In the genomic region with DNA sequence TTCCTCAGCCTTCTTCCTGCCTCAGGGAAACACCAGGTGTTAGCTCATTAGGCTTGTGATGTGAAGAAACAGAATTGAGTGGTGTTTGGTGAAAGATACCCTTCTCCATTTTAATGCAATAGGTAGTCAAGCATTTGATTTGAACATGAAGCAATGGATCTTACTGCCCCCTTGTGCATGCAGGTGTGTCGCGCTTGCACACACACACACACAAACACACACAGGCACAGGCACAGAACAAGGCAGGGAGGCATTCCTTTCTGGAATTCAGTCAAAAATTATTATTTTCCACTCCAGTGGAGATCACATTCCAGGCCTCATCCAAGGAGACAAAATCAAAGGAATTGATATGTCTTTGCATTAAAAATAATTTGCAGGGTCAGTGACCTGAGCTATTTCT, we compare ENCODE assay signal across 18 cellular contexts.
DNase-seq lines count a peak whose midpoint lies in the region; TF ChIP-seq lines count a peak whose summit lies in the region.
"Had no signal": no experiment of that assay in that cellular context is flagged by ENCODE, and none has a peak within 500 bp of the region (broad histone marks: within the 10 kb centered on the region; RNA-seq: fewer than 3 reads in every experiment).

No MANE protein-coding gene starts in this region.

- H2BK120ac ChIP-seq in mesendoderm (ENCODE audit: low read depth, low read length) = no peak overlapping the region

- H3K36me3 Mint-ChIP-seq in glutamatergic neuron (ENCODE audit: unreplicated experiment) = no peaks in the 10 kb centered on the region
- H3K36me3 Mint-ChIP-seq: CD4-positive, CD25-positive, alpha-beta regulatory T cell; natural killer cell treated with Interleukin-12 subunit alpha and Interleukin-12 subunit beta and Interleukin-15 and Interleukin-18, amount 100 ng/mL, for 72 hours had no signal

- H3K79me1 ChIP-seq in mesendoderm (ENCODE audit: low read length) = no peaks in the 10 kb centered on the region

- no peak overlapping the region for H4K5ac ChIP-seq in mesendoderm (ENCODE audit: low read length)

- H4K20me1 ChIP-seq in MM.1S (ENCODE audit: insufficient read depth, low read length) = no peaks in the 10 kb centered on the region

- no peaks in the 10 kb centered on the region for H3K9me3 ChIP-seq in MM.1S (replicated peaks; ENCODE audit: insufficient read depth, low read length)
- H3K9me3 ChIP-seq: lower lobe of right lung had no signal

- H3K27ac ChIP-seq in MM.1S (ENCODE audit: low read length) (no peak overlapping the region), brain microvascular endothelial cell (no peak overlapping the region), mesendoderm (ENCODE audit: low read depth, low read length) (no peak overlapping the region)
- H3K27ac ChIP-seq: epithelial cell of prostate, lower lobe of right lung, sigmoid colon, tibial artery had no signal

- in situ Hi-C loops in brain microvascular endothelial cell (cut with HindIII; ENCODE audit: low pct_ligation_motif_present, low sequenced_read_pairs) = no loop called here

- DNase-seq in GM06990 (ENCODE audit: extremely low read depth, insufficient read length) = no peak
- no peak for DNase-seq in MM.1S
- DNase-seq in brain microvascular endothelial cell = no peak
- peak; percentile 28 for DNase-seq in mesendoderm
- no peak for DNase-seq in activated CD4-positive, alpha-beta T cell treated with anti-CD3 and anti-CD28 coated beads for 1 hour
- no peak for DNase-seq in hypothalamus (lab: John Stamatoyannopoulos, UW)
- no peak for DNase-seq in glutamatergic neuron
- DNase-seq: activated CD4-positive, alpha-beta T cell treated with anti-CD3 and anti-CD28 coated beads, Interleukin-2, amount 10 ng/mL, durations not matched to agents 24 days and 14 days; activated T-cell treated with anti-CD3 and anti-CD28 coated beads, Interleukin-2, amount 50 U/mL, for 4 hours; CD4-positive, CD25-positive, alpha-beta regulatory T cell; lower lobe of right lung; NCI-H446; sigmoid colon; stimulated activated CD4-positive, alpha-beta T cell treated with anti-CD3 and anti-CD28 coated beads, Interleukin-4, amount 100 ng/mL, for 1 hour; tibial artery had no signal

- H3K23ac ChIP-seq in mesendoderm (ENCODE audit: low read length) = no peak overlapping the region

- no peaks in the 10 kb centered on the region for H3K36me3 ChIP-seq in GM06990 (ENCODE audit: control insufficient read depth, insufficient read depth, low read length)
- no peaks in the 10 kb centered on the region for H3K36me3 ChIP-seq in MM.1S (replicated peaks; ENCODE audit: insufficient read depth, low read length)
- H3K36me3 ChIP-seq in brain microvascular endothelial cell (replicated peaks) = no peaks in the 10 kb centered on the region
- no peaks in the 10 kb centered on the region for H3K36me3 ChIP-seq in mesendoderm (ENCODE audit: control insufficient read depth, insufficient read depth, low read length)
- H3K36me3 ChIP-seq: lower lobe of right lung, sigmoid colon, tibial artery had no signal

- H2BK5ac ChIP-seq in mesendoderm (ENCODE audit: low read length) = no peak overlapping the region

- no peaks in the 10 kb centered on the region for H3K9me3 Mint-ChIP-seq in glutamatergic neuron (ENCODE audit: unreplicated experiment)
- H3K9me3 Mint-ChIP-seq: activated CD4-positive, alpha-beta T cell treated with anti-CD3 and anti-CD28 coated beads, Interleukin-2, amount 10 ng/mL, durations not matched to agents 24 days and 14 days; natural killer cell treated with Interleukin-12 subunit alpha and Interleukin-12 subunit beta and Interleukin-15 and Interleukin-18, amount 100 ng/mL, for 72 hours; T-helper 2 cell treated with Interferon-gamma antibody and Interleukin-4, amounts not matched to agents 5 μg/mL and 100 μg/mL, for 36 hours had no signal

- H3K4me1 Mint-ChIP-seq in glutamatergic neuron (ENCODE audit: low read depth, unreplicated experiment) = peaks cover 2% of the 10 kb centered on the region
- H3K4me1 Mint-ChIP-seq: activated CD4-positive, alpha-beta T cell treated with anti-CD3 and anti-CD28 coated beads, Interleukin-2, amount 10 ng/mL, durations not matched to agents 24 days and 14 days; CD4-positive, CD25-positive, alpha-beta regulatory T cell had no signal

- H2AFZ ChIP-seq in MM.1S (ENCODE audit: low read length) = no peak overlapping the region

- H2BK15ac ChIP-seq in mesendoderm (replicated peaks; ENCODE audit: low read depth) = no peak overlapping the region

- H3K4ac ChIP-seq in mesendoderm (ENCODE audit: low read depth, low read length) = no peak overlapping the region

- H4K8ac ChIP-seq in mesendoderm (ENCODE audit: low read depth, low read length) = no peak overlapping the region

- no CpG with 5 or more reads among the region's 2 CpGs for WGBS in mesendoderm (ENCODE audit: extremely low coverage, insufficient coverage, low lambda C conversion rate)

- H3K4me2 ChIP-seq in MM.1S (ENCODE audit: low read depth, low read length) (no peak overlapping the region), mesendoderm (ENCODE audit: low read length) (no peak overlapping the region)

- H3K4me1 ChIP-seq in MM.1S (ENCODE audit: low read length) (no peaks in the 10 kb centered on the region), mesendoderm (ENCODE audit: control insufficient read depth, low read depth, low read length) (no peaks in the 10 kb centered on the region)
- H3K4me1 ChIP-seq: lower lobe of right lung, sigmoid colon had no signal

- H3K27me3 ChIP-seq in GM06990 (replicated peaks; ENCODE audit: control insufficient read depth, insufficient read depth, low read length) (no peaks in the 10 kb centered on the region), MM.1S (replicated peaks; ENCODE audit: insufficient read depth, low read length) (no peaks in the 10 kb centered on the region), brain microvascular endothelial cell (replicated peaks) (no peaks in the 10 kb centered on the region), mesendoderm (ENCODE audit: insufficient read depth, low read length, poor library complexity) (no peaks in the 10 kb centered on the region)
- H3K27me3 ChIP-seq: sigmoid colon, tibial artery had no signal

- peaks cover 1% of the 10 kb centered on the region for H3K27me3 Mint-ChIP-seq in glutamatergic neuron (ENCODE audit: unreplicated experiment)
- H3K27me3 Mint-ChIP-seq: activated CD4-positive, alpha-beta T cell treated with anti-CD3 and anti-CD28 coated beads, Interleukin-2, amount 10 ng/mL, durations not matched to agents 24 days and 14 days; CD4-positive, CD25-positive, alpha-beta regulatory T cell; natural killer cell treated with Interleukin-12 subunit alpha and Interleukin-12 subunit beta and Interleukin-15 and Interleukin-18, amount 100 ng/mL, for 72 hours had no signal

- H2AK5ac ChIP-seq in mesendoderm (ENCODE audit: low read length) = no peak overlapping the region

- no peaks in the 10 kb centered on the region for H3K79me2 ChIP-seq in MM.1S (ENCODE audit: low read length)
- H3K79me2 ChIP-seq in mesendoderm (ENCODE audit: control insufficient read depth, insufficient read depth, low read length) = no peaks in the 10 kb centered on the region

- H3K27ac Mint-ChIP-seq in glutamatergic neuron (ENCODE audit: unreplicated experiment) = no peak overlapping the region
- H3K27ac Mint-ChIP-seq: activated CD4-positive, alpha-beta T cell treated with anti-CD3 and anti-CD28 coated beads, Interleukin-2, amount 10 ng/mL, durations not matched to agents 24 days and 14 days; CD4-positive, CD25-positive, alpha-beta regulatory T cell; natural killer cell treated with Interleukin-12 subunit alpha and Interleukin-12 subunit beta and Interleukin-15 and Interleukin-18, amount 100 ng/mL, for 72 hours; T-helper 2 cell treated with Interferon-gamma antibody and Interleukin-4, amounts not matched to agents 5 μg/mL and 100 μg/mL, for 36 hours had no signal

- H3K4me3 ChIP-seq in GM06990 (replicated peaks; ENCODE audit: low read depth, low read length) (no peak overlapping the region), MM.1S (ENCODE audit: low read length) (no peak overlapping the region), brain microvascular endothelial cell (ENCODE audit: low read depth, low read length) (no peak overlapping the region), mesendoderm (ENCODE audit: low read length) (no peak overlapping the region)
- H3K4me3 ChIP-seq: lower lobe of right lung, sigmoid colon, tibial artery had no signal

- no peak overlapping the region for H3K4me3 Mint-ChIP-seq in glutamatergic neuron (ENCODE audit: unreplicated experiment)
- H3K4me3 Mint-ChIP-seq: activated CD4-positive, alpha-beta T cell treated with anti-CD3 and anti-CD28 coated beads, Interleukin-2, amount 10 ng/mL, durations not matched to agents 24 days and 14 days; activated T-cell treated with anti-CD3 and anti-CD28 coated beads, Interleukin-2, amount 50 U/mL, for 4 hours; CD4-positive, CD25-positive, alpha-beta regulatory T cell; natural killer cell treated with Interleukin-12 subunit alpha and Interleukin-12 subunit beta and Interleukin-15 and Interleukin-18, amount 100 ng/mL, for 72 hours; T-helper 2 cell treated with Interferon-gamma antibody and Interleukin-4, amounts not matched to agents 5 μg/mL and 100 μg/mL, for 36 hours had no signal

- H3K9me2 ChIP-seq in MM.1S (replicated peaks; ENCODE audit: insufficient read depth, low read length) = no peaks in the 10 kb centered on the region

- TF ChIP-seq CTCF in GM06990 (IDR thresholded peaks at IDR 0.05; ENCODE audit: insufficient read depth, low read length, poor library complexity, severe bottlenecking) (peak; percentile 19), MM.1S (IDR thresholded peaks at IDR 0.05; ENCODE audit: low read length) (peak; percentile 21; the same call in 1 of the 2 replicates), brain microvascular endothelial cell (IDR thresholded peaks at IDR 0.05; ENCODE audit: low read depth, low read length, missing control alignments) (peak; percentile 8), glutamatergic neuron (IDR thresholded peaks at IDR 0.05; ENCODE audit: partially characterized antibody, unreplicated experiment) (no peak)

- no peak overlapping the region for H3K18ac ChIP-seq in mesendoderm (ENCODE audit: low read length)

- H3K56ac ChIP-seq in mesendoderm (ENCODE audit: low read length) = no peak overlapping the region

- H3K9ac ChIP-seq in MM.1S (ENCODE audit: low read length) (no peak overlapping the region), mesendoderm (ENCODE audit: low read length) (no peak overlapping the region)

- no peaks in the 10 kb centered on the region for H3F3A ChIP-seq in MM.1S (ENCODE audit: insufficient read depth, low read length)
